Comparison of ENCODE assay signal across 9 cellular contexts in genomic region chr10:99234739-99235468, GRCh38. TPM values are rescaled to one million over a fixed set of nuclear protein-coding genes. Genes with fewer than 3 reads are reported as not detected.
A peak's percentile ranks its signal among the peaks of the same experiment; 100 is the strongest.
DNase-seq lines count a peak whose midpoint lies in the region; ATAC-seq and TF ChIP-seq lines count a peak whose summit lies in the region.
"Had no signal": no experiment of that assay in that cellular context is flagged by ENCODE, and none has a peak within 500 bp of the region (broad histone marks: within the 10 kb centered on the region; RNA-seq: fewer than 3 reads in every experiment).

No MANE protein-coding gene starts in this region.

- H3K9me3 Mint-ChIP-seq in chondrocyte (ENCODE audit: low read depth): no peaks in the 10 kb centered on the region

- no peaks in the 10 kb centered on the region for H3K9me3 ChIP-seq in heart right ventricle
- H3K9me3 ChIP-seq in mucosa of rectum (ENCODE audit: control insufficient read depth in 2 of 2, low read length in 2 of 2): no peaks in the 10 kb centered on the region
- no peaks in the 10 kb centered on the region for H3K9me3 ChIP-seq in vagina
- H3K9me3 ChIP-seq in OCI-LY7 (ENCODE audit: low read length): no peaks in the 10 kb centered on the region

- H3K9ac ChIP-seq in mucosa of rectum (ENCODE audit: low read depth in 1 of 2, low read length in 2 of 2): peak overlapping the region in 1 of 2 donors; percentile 6

- H3K36me3 Mint-ChIP-seq in chondrocyte (ENCODE audit: low read depth): no peaks in the 10 kb centered on the region

- no peaks in the 10 kb centered on the region for H4K20me1 ChIP-seq in OCI-LY7 (ENCODE audit: insufficient read depth, low read length)

- no TSS peak for BruUV-seq in OCI-LY7 (replicated peaks; lab: Mats Ljungman, UMichigan)

- H3K27me3 ChIP-seq in heart right ventricle: peaks cover 6 to 99% (median 98%) of the 10 kb centered on the region in 7 donors
- H3K27me3 ChIP-seq in mucosa of rectum (ENCODE audit: control insufficient read depth in 2 of 2, insufficient read depth in 2 of 2, low read length in 2 of 2): peaks cover 41 to 46% of the 10 kb centered on the region in 2 donors
- H3K27me3 ChIP-seq in vagina: no peaks in the 10 kb centered on the region

- H3K36me3 ChIP-seq in heart right ventricle: no peaks in the 10 kb centered on the region
- H3K36me3 ChIP-seq in mucosa of rectum (ENCODE audit: control insufficient read depth in 2 of 2, insufficient read depth in 2 of 2, low read length in 2 of 2): no peaks in the 10 kb centered on the region
- H3K36me3 ChIP-seq in vagina: no peaks in the 10 kb centered on the region
- H3K36me3 ChIP-seq in OCI-LY7 (ENCODE audit: insufficient read depth, low read length): no peaks in the 10 kb centered on the region

- no peak for DNase-seq in heart right ventricle
- DNase-seq in Right ventricle myocardium superior: no peak
- DNase-seq in chondrocyte (ENCODE audit: low spot score): no peak
- DNase-seq in vagina (ENCODE audit: extremely low spot score in 2 of 2): no peak
- DNase-seq in OCI-LY7 (ENCODE audit: low spot score): no peak
- no peak for DNase-seq in cerebellum (ENCODE audit: low spot score)
- DNase-seq: T-helper 9 cell had no signal

- CTCF ChIA-PET in OCI-LY7 (lab: Charles Lee; ENCODE audit: unreplicated experiment): no interaction called here

- TF ChIP-seq CTCF in heart right ventricle (IDR thresholded peaks at IDR 0.05) (no peak), chondrocyte (IDR thresholded peaks at IDR 0.05) (no peak), vagina (IDR thresholded peaks at IDR 0.05) (no peak), OCI-LY7 (conservative IDR thresholded peaks at IDR 0.05; ENCODE audit: low read length) (no peak)

- peaks cover 32% of the 10 kb centered on the region for H3K4me1 Mint-ChIP-seq in chondrocyte (ENCODE audit: low read depth)

- TF ChIP-seq POLR2A in vagina (IDR thresholded peaks at IDR 0.05): no peak

- H3K4me2 ChIP-seq in OCI-LY7 (ENCODE audit: low read length): no peak overlapping the region

- peaks cover 80% of the 10 kb centered on the region for H3K27me3 Mint-ChIP-seq in chondrocyte (ENCODE audit: low read depth)

- no peaks in the 10 kb centered on the region for H3K79me2 ChIP-seq in OCI-LY7 (ENCODE audit: insufficient read depth, low read depth, low read length)

- intact Hi-C loops in heart right ventricle (cut with DNase I) (loop anchor here in 1 of 10 donors (5.0 kb wide), 1 partner anchor 758 kb away; no protein-coding TSS in a partner anchor), Right ventricle myocardium superior (cut with DNase I) (no loop called here), vagina (cut with DNase I) (no loop called here), OCI-LY7 (cut with micrococcal nuclease; ENCODE audit: unreplicated experiment) (no loop called here)

- H3K9me2 ChIP-seq in OCI-LY7 (ENCODE audit: insufficient read depth, low read length): no peaks in the 10 kb centered on the region

- no peak overlapping the region for H3K27ac Mint-ChIP-seq in chondrocyte (ENCODE audit: unreplicated experiment)

- H3K4me1 ChIP-seq in heart right ventricle: peaks cover 0 to 42% (median 25%) of the 10 kb centered on the region in 9 donors
- peaks cover 0 to 3% of the 10 kb centered on the region in 2 donors for H3K4me1 ChIP-seq in mucosa of rectum (ENCODE audit: control insufficient read depth in 2 of 2, insufficient read depth in 2 of 2, low read length in 2 of 2)
- H3K4me1 ChIP-seq in vagina: peaks cover 25% of the 10 kb centered on the region
- H3K4me1 ChIP-seq in OCI-LY7 (ENCODE audit: insufficient read depth, low read length, poor library complexity, severe bottlenecking): peaks cover 11% of the 10 kb centered on the region

- H3K27ac ChIP-seq in heart right ventricle (no peak overlapping the region), mucosa of rectum (ENCODE audit: low read depth in 2 of 2, low read length in 2 of 2) (no peak overlapping the region), vagina (peak overlapping the region; percentile 79), OCI-LY7 (ENCODE audit: low read depth, low read length, poor library complexity, severe bottlenecking) (no peak overlapping the region)

- H2AFZ ChIP-seq in OCI-LY7 (ENCODE audit: low read length): no peak overlapping the region

- 2 to 3% methylated on average over 17 of the region's 17 CpGs for WGBS in heart right ventricle, 2 donors

- POLR2A ChIA-PET in OCI-LY7 (lab: Charles Lee): no interaction called here

- peak overlapping the region; percentile 66 for H3K4me3 Mint-ChIP-seq in chondrocyte (ENCODE audit: unreplicated experiment)

- peak overlapping the region in 8 of 10 donors; percentile 30 to 58 (median 52) for H3K4me3 ChIP-seq in heart right ventricle
- peak overlapping the region; percentile 43 to 59 for H3K4me3 ChIP-seq in mucosa of rectum (ENCODE audit: low read length in 2 of 2)
- H3K4me3 ChIP-seq in vagina: peak overlapping the region; percentile 48 to 60
- no peak overlapping the region for H3K4me3 ChIP-seq in OCI-LY7 (ENCODE audit: low read depth, low read length, poor library complexity, severe bottlenecking)

- ATAC-seq in heart right ventricle: peak in 1 of 8 donors; percentile 28
- ATAC-seq in Right ventricle myocardium superior (ENCODE audit: poor library complexity): no peak
- no peak for ATAC-seq in GM18909 (IDR thresholded peaks at IDR 0.05; ENCODE audit: poor library complexity, unreplicated experiment)

RNA-seq across cellular contexts. Expression of gene HPSE2, which starts 0.7 kb away (rescaled TPM):
- under 1 TPM in 4 of 10 donors, not detected in 6; 0.07 to 0.24 (median 0.13) TPM for total RNA-seq in heart right ventricle
- under 1 TPM; 0.04 to 0.22 TPM for polyA plus RNA-seq in heart right ventricle
- not detected for total RNA-seq in Right ventricle myocardium superior
- total RNA-seq in chondrocyte: not detected in 3 replicates
- total RNA-seq in vagina: 10.6 TPM
- not detected in 2 replicates for total RNA-seq in OCI-LY7 (2014; rRNA removed; shearing (Covaris generic))
- total RNA-seq in OCI-LY7 (2022): not detected in 2 replicates
- not detected for total RNA-seq in cerebellum
